10 cellular contexts compared by ENCODE assay signal in the genomic region with DNA sequence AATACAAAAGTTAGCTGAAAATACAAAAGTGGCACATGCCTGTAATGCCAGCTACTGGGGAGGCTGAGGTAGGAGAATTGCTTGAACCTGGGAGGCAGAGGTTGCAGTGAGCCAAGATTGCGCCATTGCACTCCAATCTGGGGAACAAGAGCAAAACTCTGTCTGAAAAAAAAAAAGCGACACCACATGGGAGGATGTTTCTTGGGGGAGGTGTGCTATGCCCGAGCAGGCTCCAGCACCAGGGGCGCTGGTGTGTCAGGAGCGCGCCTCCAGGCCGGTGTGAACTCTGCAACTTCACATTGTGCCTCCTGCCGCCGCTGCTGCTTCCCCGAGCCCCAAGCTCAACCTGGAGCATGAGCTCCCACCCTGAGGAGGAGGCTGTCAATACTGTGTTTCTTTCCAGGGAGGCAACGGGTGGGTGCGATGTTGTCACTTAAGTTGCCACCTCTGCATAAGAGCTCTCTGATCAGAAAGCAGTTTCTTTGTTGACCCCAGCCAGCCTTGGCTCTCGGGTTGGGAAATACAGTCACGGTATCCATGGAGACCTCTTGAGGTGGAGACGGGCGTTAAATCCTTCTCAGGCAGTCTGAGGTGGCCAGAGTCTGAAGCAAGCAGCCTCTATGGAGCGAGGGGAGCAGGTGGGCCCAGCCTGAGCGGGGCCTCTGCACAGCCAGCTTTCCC. TPM values are rescaled to one million over a fixed set of nuclear protein-coding genes. Genes with fewer than 3 reads are reported as not detected.
DNase-seq lines count a peak whose midpoint lies in the region; ATAC-seq and TF ChIP-seq lines count a peak whose summit lies in the region.
"Had no signal": no experiment of that assay in that cellular context is flagged by ENCODE, and none has a peak within 500 bp of the region (broad histone marks: within the 10 kb centered on the region; RNA-seq: fewer than 3 reads in every experiment).

No MANE protein-coding gene starts in this region.

- 69 to 88% methylated on average over 6 to 13 of the region's 18 CpGs for WGBS in esophagus squamous epithelium, 2 donors

- H3K36me3 ChIP-seq in esophagus squamous epithelium: peaks cover 0 to 90% (median 9%) of the 10 kb centered on the region in 3 donors

- H3K4me1 ChIP-seq in esophagus squamous epithelium: peaks cover 13 to 54% (median 15%) of the 10 kb centered on the region in 3 donors

- H3K27ac ChIP-seq in esophagus squamous epithelium: peak overlapping the region; percentile 40 to 82 (median 62)
- H3K27ac ChIP-seq: SK-N-MC had no signal

- TF ChIP-seq POLR2A in NB4 (IDR thresholded peaks at IDR 0.05; ENCODE audit: extremely low read depth, insufficient read length) (no peak), esophagus squamous epithelium (IDR thresholded peaks at IDR 0.05) (no peak)

- ATAC-seq in omental fat pad (ENCODE audit: low FRiP score) (peak; percentile 58), sciatic nerve (no peak), GM18873 (IDR thresholded peaks at IDR 0.05; ENCODE audit: low FRiP score, unreplicated experiment) (no peak)

- H3K9me3 ChIP-seq in esophagus squamous epithelium: no peaks in the 10 kb centered on the region

- intact Hi-C loops in esophagus squamous epithelium (cut with DNase I) (no loop called here), sciatic nerve (cut with DNase I) (no loop called here)

- TF ChIP-seq CTCF in NB4 (IDR thresholded peaks at IDR 0.05; ENCODE audit: low read depth, low read length) (peak; percentile 52), esophagus squamous epithelium (IDR thresholded peaks at IDR 0.05) (no peak), omental fat pad (IDR thresholded peaks at IDR 0.05) (no peak)

- no peaks in the 10 kb centered on the region for H3K27me3 ChIP-seq in esophagus squamous epithelium

- peak; percentile 92 for DNase-seq in NB4 (ENCODE audit: low read depth)
- DNase-seq in SIG-M5 treated with dmso at 0.1 percent for 504 hours (lab: John Stamatoyannopoulos, UW; ENCODE audit: unreplicated experiment): peak; percentile 86
- DNase-seq in esophagus squamous epithelium (lab: John Stamatoyannopoulos, UW): no peak
- no peak for DNase-seq in omental fat pad (ENCODE audit: low spot score)
- DNase-seq in sciatic nerve (ENCODE audit: low spot score): no peak
- DNase-seq in NCI-H82 (lab: John Stamatoyannopoulos, UW): no peak
- no peak for DNase-seq in superior temporal gyrus (ENCODE audit: extremely low spot score)
- DNase-seq: HCEC 1CT had no signal

- H3K4me3 ChIP-seq in NB4 (ENCODE audit: low read depth, low read length) (no peak overlapping the region), esophagus squamous epithelium (peak overlapping the region in 2 of 4 donors; percentile 27 to 30)
- H3K4me3 ChIP-seq: SK-N-MC had no signal

RNA-seq across cellular contexts. Expression of gene DEGS2, which starts 18.9 kb away (rescaled TPM):
- 100 to 1,000 TPM in 1 of 4 donors, 10 to 100 TPM in 3; 23.8 to 116 (median 27.3) TPM for total RNA-seq in esophagus squamous epithelium
- total RNA-seq in omental fat pad: under 1 TPM in 3 of 4 donors, not detected in 1; 0.19 to 0.79 (median 0.19) TPM
- 3.4 TPM for total RNA-seq in sciatic nerve

Comparison
In these comparisons a context has a peak if more than half of its experiments do, and no peak if none do; other contexts are left out.
1. DNase-seq: peak in NB4 (single experiment) and SIG-M5 treated with dmso at 0.1 percent for 504 hours (single experiment); none in esophagus squamous epithelium (single experiment), omental fat pad (single experiment), sciatic nerve (single experiment), NCI-H82 (single experiment) and superior temporal gyrus (single experiment).